22 cellular contexts compared by ENCODE assay signal in genomic region chr6:105310371-105310770, GRCh38.
"Had no signal": no experiment of that assay in that cellular context is flagged by ENCODE, and none has a peak within 500 bp of the region (broad histone marks: within the 10 kb centered on the region; RNA-seq: fewer than 3 reads in every experiment).

No MANE protein-coding gene starts in this region.

- H3K27ac ChIP-seq: body of pancreas, epithelial cell of prostate, left ventricle myocardium inferior, thoracic aorta had no signal

- DNase-seq: activated CD4-positive, alpha-beta memory T cell treated with anti-CD3 and anti-CD28 coated beads, Interleukin-2, amount 10 ng/mL, durations not matched to agents 7 days and 5 days; activated CD4-positive, alpha-beta T cell treated with anti-CD3 and anti-CD28 coated beads for 36 hours; activated CD8-positive, alpha-beta memory T cell treated with anti-CD3 and anti-CD28 coated beads, Interleukin-2, amount 10 ng/mL, durations not matched to agents 7 days and 5 days; activated naive CD4-positive, alpha-beta T cell; activated naive CD8-positive, alpha-beta T cell treated with anti-CD3 and anti-CD28 coated beads, Interleukin-2, amount 10 ng/mL, durations not matched to agents 7 days and 5 days; activated T-cell treated with anti-CD3 and anti-CD28 coated beads, Interleukin-2, amount 50 U/mL, for 1 hour; body of pancreas; effector memory CD8-positive, alpha-beta T cell; foreskin melanocyte; glutamatergic neuron; hypothalamus; kidney; left ventricle myocardium inferior; mammary epithelial cell; naive B cell; retina; stimulated activated naive B cell treated with anti-CD40 and anti-IgM and Interleukin-4, amounts not matched to agents 10 μg/mL and 1 μg/mL and 100 μg/mL, for 72 hours; T1000 had no signal

- FAIRE-seq: kidney had no signal

- H3K9me3 ChIP-seq: body of pancreas, left ventricle myocardium inferior, thoracic aorta had no signal

- H3K4me3 ChIP-seq: body of pancreas, left ventricle myocardium inferior, thoracic aorta had no signal

- H3K4me1 ChIP-seq: body of pancreas had no signal

- ATAC-seq: activated CD4-positive, alpha-beta T cell treated with anti-CD3 and anti-CD28 coated beads for 36 hours; activated CD8-positive, alpha-beta memory T cell treated with anti-CD3 and anti-CD28 coated beads, Interleukin-2, amount 10 ng/mL, durations not matched to agents 7 days and 5 days; activated T-helper 17 cell treated with anti-CD3 and anti-CD28 coated beads, Interleukin-2, amount 50 U/mL, for 72 hours; body of pancreas; effector memory CD8-positive, alpha-beta T cell; stimulated activated naive B cell treated with anti-CD40 and anti-IgM and Interleukin-4, amounts not matched to agents 10 μg/mL and 1 μg/mL and 100 μg/mL, for 72 hours; WTC11 had no signal

- H3K36me3 ChIP-seq: left ventricle myocardium inferior, thoracic aorta had no signal

- H3K27me3 ChIP-seq: body of pancreas had no signal
